Comparison of ENCODE assay signal across 1 cellular context in genomic region chr6:19501737-19502245, GRCh38.
TF ChIP-seq lines count a peak whose summit lies in the region.

No MANE protein-coding gene starts in this region.

TF ChIP-seq in HCT116, 20 proteins besides CTCF, POLR2A, EP300 and RAD21 (continued from another document):
- TF ChIP-seq CBX3 (IDR thresholded peaks at IDR 0.05; ENCODE audit: low read depth) = no peak
- TF ChIP-seq JUND (IDR thresholded peaks at IDR 0.05) = no peak
- TF ChIP-seq, protein P1, sequence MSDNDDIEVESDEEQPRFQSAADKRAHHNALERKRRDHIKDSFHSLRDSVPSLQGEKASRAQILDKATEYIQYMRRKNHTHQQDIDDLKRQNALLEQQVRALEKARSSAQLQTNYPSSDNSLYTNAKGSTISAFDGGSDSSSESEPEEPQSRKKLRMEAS (IDR thresholded peaks at IDR 0.05) = no peak
